Comparison of ENCODE assay signal across 11 cellular contexts in the genomic region with DNA sequence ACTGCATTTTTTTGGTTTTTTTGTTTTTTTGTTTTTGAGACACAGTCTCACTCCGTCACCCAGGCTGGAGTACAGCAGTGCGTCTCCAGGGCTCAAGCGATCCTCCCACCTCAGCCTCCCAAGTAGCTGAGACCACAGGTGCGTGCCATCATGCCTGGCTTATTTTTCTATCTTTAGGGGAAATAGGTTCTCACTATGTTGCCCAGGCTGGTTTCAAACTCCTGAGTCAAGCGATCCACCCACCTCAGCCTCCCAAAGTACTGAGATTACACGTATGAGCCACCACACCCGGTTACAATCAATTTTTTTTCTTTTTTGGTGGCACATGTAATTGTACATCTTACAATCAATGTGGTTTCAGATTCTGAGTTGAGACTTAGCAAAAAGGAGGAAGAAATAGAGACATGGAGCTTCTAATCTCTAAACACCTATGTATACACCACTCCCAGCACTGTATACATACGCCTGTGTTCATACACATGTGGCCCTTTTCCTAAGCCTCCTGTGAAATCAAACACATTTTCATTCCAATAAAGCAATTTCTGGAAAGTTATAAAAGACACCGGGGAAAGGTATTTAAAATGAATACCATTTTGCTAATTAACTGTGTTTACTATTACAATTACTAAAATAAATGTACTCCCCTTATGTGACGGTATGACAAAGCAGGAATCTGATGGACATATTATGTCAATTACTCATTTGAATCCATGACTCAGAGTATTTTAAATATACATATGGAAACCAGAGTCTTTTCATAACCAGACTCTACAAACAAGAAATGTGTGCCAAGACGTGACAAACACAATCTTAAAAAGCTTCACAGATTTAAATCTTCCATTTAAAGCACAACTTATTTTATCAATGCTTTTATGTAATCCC. TPM values are rescaled to one million over a fixed set of nuclear protein-coding genes. Genes with fewer than 3 reads are reported as not detected.
A peak's percentile ranks its signal among the peaks of the same experiment; 100 is the strongest.
DNase-seq lines count a peak whose midpoint lies in the region; ATAC-seq and TF ChIP-seq lines count a peak whose summit lies in the region.
"Had no signal": no experiment of that assay in that cellular context is flagged by ENCODE, and none has a peak within 500 bp of the region (broad histone marks: within the 10 kb centered on the region; RNA-seq: fewer than 3 reads in every experiment).

No MANE protein-coding gene starts in this region.

- TF ChIP-seq EP300 in transverse colon (IDR thresholded peaks at IDR 0.05; ENCODE audit: low read depth): no peak

- H3K4me3 ChIP-seq in OCI-LY3 (ENCODE audit: low read length): no peak overlapping the region
- H3K4me3 ChIP-seq in choroid plexus epithelial cell (ENCODE audit: low read depth, low read length): no peak overlapping the region
- no peak overlapping the region for H3K4me3 ChIP-seq in transverse colon
- H3K4me3 ChIP-seq: lower lobe of right lung, skin epidermis had no signal

- in situ Hi-C loops in transverse colon (cut with MboI; ENCODE audit: low pct_ligation_motif_present in 1 of 4, low pct_unique_long_range_greater_than_20kb in 1 of 4, low sequenced_read_pairs in 3 of 4): no loop called here

- H3K36me3 ChIP-seq in OCI-LY3 (replicated peaks; ENCODE audit: low read depth, low read length) (peaks cover 11% of the 10 kb centered on the region), transverse colon (no peaks in the 10 kb centered on the region)
- H3K36me3 ChIP-seq: lower lobe of right lung had no signal

- H3K79me2 ChIP-seq in OCI-LY3 (ENCODE audit: low read length): peaks cover 67% of the 10 kb centered on the region

- WGBS in transverse colon (ENCODE audit: low coverage in 1 of 2), 2 donors: 64 to 69% methylated on average over 10 to 11 of the region's 11 CpGs

- H3K27me3 ChIP-seq in OCI-LY3 (ENCODE audit: low read depth, low read length): no peaks in the 10 kb centered on the region
- H3K27me3 ChIP-seq in transverse colon: no peaks in the 10 kb centered on the region

- TF ChIP-seq POLR2A in transverse colon (IDR thresholded peaks at IDR 0.05): no peak

- H3K4me2 ChIP-seq in OCI-LY3 (ENCODE audit: low read length): peak overlapping the region; percentile 10; the same call in 1 of the 2 replicates

- TF ChIP-seq CTCF in OCI-LY3 (IDR thresholded peaks at IDR 0.05; ENCODE audit: low read depth, low read length) (no peak), choroid plexus epithelial cell (conservative IDR thresholded peaks at IDR 0.05; ENCODE audit: low read depth, low read length) (no peak), transverse colon (IDR thresholded peaks at IDR 0.05) (no peak)

- H4K20me1 ChIP-seq in OCI-LY3 (ENCODE audit: insufficient read depth, low read length): peaks cover 21% of the 10 kb centered on the region

- no peak overlapping the region for H3K9ac ChIP-seq in OCI-LY3 (ENCODE audit: low read length)

- ATAC-seq in HG03571 (IDR thresholded peaks at IDR 0.05; ENCODE audit: unreplicated experiment): no peak
- ATAC-seq: lower lobe of right lung had no signal

- H3K9me3 ChIP-seq in OCI-LY3 (ENCODE audit: insufficient read depth, low read length) (no peaks in the 10 kb centered on the region), transverse colon (no peaks in the 10 kb centered on the region)

- H3K4me1 ChIP-seq in OCI-LY3 (ENCODE audit: low read length) (peaks cover 28% of the 10 kb centered on the region), transverse colon (peaks cover 15 to 28% (median 17%) of the 10 kb centered on the region in 4 donors)

- DNase-seq in ELR (ENCODE audit: low read depth) (peak; percentile 91), choroid plexus epithelial cell (ENCODE audit: low read depth) (peak; percentile 67), NCI-H748 treated with DMSO at 0.1 percent for 48 hours (lab: John Stamatoyannopoulos, UW) (no peak), transverse colon (no peak), NCI-H82 (lab: John Stamatoyannopoulos, UW) (no peak)
- DNase-seq in stimulated activated CD4-positive, alpha-beta T cell treated with anti-CD3 and anti-CD28 coated beads, Interleukin-1b, Interleukin-23, amount 100 ng/mL, for 48 hours: peak; percentile 65
- DNase-seq: cortex of kidney, lower lobe of right lung had no signal

- no peak overlapping the region for H3K27ac ChIP-seq in OCI-LY3 (ENCODE audit: low read length)
- H3K27ac ChIP-seq in transverse colon: peak overlapping the region in 2 of 4 donors; percentile 9 to 24
- H3K27ac ChIP-seq: lower lobe of right lung had no signal

- H2AFZ ChIP-seq in OCI-LY3 (ENCODE audit: low read depth, low read length): no peak overlapping the region

- intact Hi-C loops in transverse colon (cut with DNase I; ENCODE audit: low total_unique reads): no loop called here

RNA-seq across cellular contexts. Expression of gene SMURF1, which starts 40.9 kb away (rescaled TPM):
- total RNA-seq in transverse colon: 10 to 100 TPM; 25.3 to 47.5 (median 36.5) TPM

Comparison
In these comparisons a context has a peak if more than half of its experiments do, and no peak if none do; other contexts are left out.
1. DNase-seq: peak in ELR (single experiment), choroid plexus epithelial cell (single experiment) and stimulated activated CD4-positive, alpha-beta T cell treated with anti-CD3 and anti-CD28 coated beads, Interleukin-1b, Interleukin-23, amount 100 ng/mL, for 48 hours (single experiment); none in NCI-H748 treated with DMSO at 0.1 percent for 48 hours (single experiment), transverse colon (single experiment) and NCI-H82 (single experiment).